Comparison of ENCODE assay signal across 27 cellular contexts in the genomic region with DNA sequence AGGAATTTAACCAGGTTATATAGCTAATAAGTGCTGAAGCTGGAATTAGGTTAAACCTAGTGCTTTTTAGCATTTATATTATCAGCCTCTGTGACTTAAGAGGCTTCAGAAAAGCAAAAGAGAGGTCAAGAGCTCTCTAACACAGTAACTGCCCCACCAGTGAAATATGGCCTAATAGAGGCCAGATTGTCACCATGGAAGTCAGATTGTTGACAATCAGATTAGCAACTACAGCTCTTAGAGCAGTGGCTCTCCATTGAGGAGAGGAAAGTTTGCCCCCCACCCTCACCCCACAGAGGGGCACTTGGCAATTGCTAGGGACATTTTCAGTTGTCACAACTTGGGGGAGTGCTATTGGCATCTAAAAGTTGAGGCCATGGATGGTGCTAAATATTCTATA. TPM values are rescaled to one million over a fixed set of nuclear protein-coding genes. Genes with fewer than 3 reads are reported as not detected.
"Had no signal": no experiment of that assay in that cellular context is flagged by ENCODE, and none has a peak within 500 bp of the region (broad histone marks: within the 10 kb centered on the region; RNA-seq: fewer than 3 reads in every experiment).

No MANE protein-coding gene starts in this region.

- H3K4me1 ChIP-seq: pancreas, right lobe of liver, stomach, testis, thyroid gland, upper lobe of right lung had no signal

- H3K36me3 ChIP-seq: left ventricle myocardium inferior, pancreas, right atrium auricular region, right lobe of liver, stomach, thyroid gland, transverse colon, upper lobe of right lung had no signal

- H3K4me3 ChIP-seq: left ventricle myocardium inferior, lung, pancreas, right atrium auricular region, right lobe of liver, stomach, testis, thyroid gland, transverse colon, upper lobe of right lung had no signal

- H3K27me3 ChIP-seq: pancreas, right atrium auricular region, right lobe of liver, stomach, testis, thyroid gland, transverse colon, upper lobe of right lung had no signal

- H3K9me3 ChIP-seq: left ventricle myocardium inferior, pancreas, right atrium auricular region, right lobe of liver, stomach, testis, thyroid gland, transverse colon, upper lobe of right lung had no signal

- H3K27ac ChIP-seq: left ventricle myocardium inferior, pancreas, right atrium auricular region, right lobe of liver, stomach, testis, thyroid gland, transverse colon, upper lobe of right lung had no signal

- DNase-seq: hypothalamus; immature natural killer cell; kidney; left colon; left ventricle myocardium inferior; naive thymus-derived CD8-positive, alpha-beta T cell; nucleus accumbens; pancreas; right lobe of liver; stimulated activated CD4-positive, alpha-beta T cell treated with anti-CD3 and anti-CD28 coated beads, Interleukin-12 subunit alpha, Interleukin-12 subunit beta, amount 100 ng/mL, for 4 hours; stimulated activated CD4-positive, alpha-beta T cell treated with anti-CD3 and anti-CD28 coated beads, Interleukin-15, amount 100 ng/mL, for 24 hours; stimulated activated CD4-positive, alpha-beta T cell treated with anti-CD3 and anti-CD28 coated beads, Interleukin-2, amount 100 ng/mL, for 24 hours; stimulated activated CD4-positive, alpha-beta T cell treated with anti-CD3 and anti-CD28 coated beads, Interleukin-4, amount 100 ng/mL, for 1 hour; stimulated activated naive B cell treated with anti-CD40 and anti-IgM and Interleukin-4, amounts not matched to agents 10 μg/mL and 1 μg/mL and 100 μg/mL, for 72 hours; stimulated activated naive CD8-positive, alpha-beta T cell treated with anti-CD3 and anti-CD28 coated beads, Interleukin-15, Interleukin-2, amounts not matched to agents 100 U/mL and 50 U/mL, for 24 hours; stomach; testis; thyroid gland; transverse colon; upper lobe of right lung had no signal

- ATAC-seq: left colon; naive thymus-derived CD8-positive, alpha-beta T cell; pancreas; right lobe of liver; stimulated activated naive B cell treated with anti-CD40 and anti-IgM and Interleukin-4, amounts not matched to agents 10 μg/mL and 1 μg/mL and 100 μg/mL, for 72 hours; stimulated activated naive CD8-positive, alpha-beta T cell treated with anti-CD3 and anti-CD28 coated beads, Interleukin-15, Interleukin-2, amounts not matched to agents 100 U/mL and 50 U/mL, for 24 hours; upper lobe of right lung had no signal

RNA-seq across cellular contexts. Expression of a gene that starts 23.3 kb away (rescaled TPM):
- total RNA-seq: lower leg skin; naive thymus-derived CD8-positive, alpha-beta T cell; osteoblast; posterior vena cava; pulmonary artery endothelial cell; renal cortical epithelial cell; testis had no signal
